In the genomic region with DNA sequence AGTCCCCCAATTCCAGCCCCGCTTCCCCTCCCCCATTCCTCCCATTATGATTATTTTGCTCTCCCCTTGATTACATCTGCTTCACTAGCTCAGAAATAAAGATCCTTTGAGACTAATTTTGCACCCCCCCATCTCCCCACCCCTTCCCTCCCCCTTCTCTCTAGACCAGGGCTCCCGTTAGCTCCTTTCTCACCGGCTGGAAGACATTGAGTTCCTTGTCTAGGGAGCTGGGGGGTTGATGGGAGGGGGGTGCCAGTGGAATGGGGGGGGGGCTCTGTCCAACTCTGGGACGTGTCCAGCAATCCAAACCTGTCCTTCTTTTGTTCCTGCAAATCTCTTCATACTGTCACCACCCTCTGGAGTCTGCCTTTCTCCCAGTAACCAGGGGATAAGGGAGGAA, we compare ENCODE assay signal across 23 cellular contexts.
"Had no signal": no experiment of that assay in that cellular context is flagged by ENCODE, and none has a peak within 500 bp of the region (broad histone marks: within the 10 kb centered on the region; RNA-seq: fewer than 3 reads in every experiment).

No MANE protein-coding gene starts in this region.

- H3K4me3 ChIP-seq: K562 had no signal

- H3K27ac Mint-ChIP-seq: activated B cell treated with CpG ODN at 0.5 μM for 24 hours; activated CD4-positive, alpha-beta memory T cell treated with anti-CD3 and anti-CD28 coated beads for 36 hours; activated CD4-positive, alpha-beta T cell treated with anti-CD3 and anti-CD28 coated beads, Interleukin-2, amount 10 ng/mL, durations not matched to agents 7 days and 5 days; activated naive CD4-positive, alpha-beta T cell treated with anti-CD3 and anti-CD28 coated beads, Interleukin-2, amount 10 ng/mL, durations not matched to agents 7 days and 5 days; activated naive CD8-positive, alpha-beta T cell treated with anti-CD3 and anti-CD28 coated beads for 36 hours; activated T-helper 17 cell treated with anti-CD3 and anti-CD28 coated beads, Interleukin-2, amount 50 U/mL, for 72 hours; T-helper 17 cell had no signal

- DNase-seq: activated B cell treated with CpG ODN at 0.5 μM for 24 hours; activated CD4-positive, alpha-beta memory T cell treated with anti-CD3 and anti-CD28 coated beads for 36 hours; activated CD4-positive, alpha-beta T cell treated with anti-CD3 and anti-CD28 coated beads, Interleukin-2, amount 10 ng/mL, durations not matched to agents 7 days and 5 days; activated CD8-positive, alpha-beta memory T cell treated with anti-CD3 and anti-CD28 coated beads for 24 hours; activated gamma-delta T cell treated with Interleukin-2 at 50 U/mL for 16 hours; activated naive CD4-positive, alpha-beta T cell treated with anti-CD3 and anti-CD28 coated beads, Interleukin-2, amount 10 ng/mL, durations not matched to agents 7 days and 5 days; activated naive CD8-positive, alpha-beta T cell treated with anti-CD3 and anti-CD28 coated beads for 36 hours; activated T-cell treated with anti-CD3 and anti-CD28 coated beads, Interleukin-2, amount 50 U/mL, for 4 hours; Karpas-422; MM.1S; NCI-H1105 treated with DMSO at 0.1 percent for 48 hours; NCI-H1436 treated with DMSO at 0.1 percent for 48 hours; NCI-H187; NCI-H2081; NCI-H2227 treated with DMSO at 0.1 percent for 48 hours; NCI-H446 treated with DMSO at 0.1 percent for 48 hours; NCI-H524 treated with DMSO at 0.1 percent for 48 hours; NCI-H748 treated with DMSO at 0.1 percent for 48 hours; SIG-M5; T-helper 17 cell; T-helper 9 cell had no signal

- H3K36me3 Mint-ChIP-seq: activated CD4-positive, alpha-beta memory T cell treated with anti-CD3 and anti-CD28 coated beads for 36 hours had no signal

- H3K9me3 Mint-ChIP-seq: activated B cell treated with CpG ODN at 0.5 μM for 24 hours; activated CD4-positive, alpha-beta memory T cell treated with anti-CD3 and anti-CD28 coated beads for 36 hours; activated CD4-positive, alpha-beta T cell treated with anti-CD3 and anti-CD28 coated beads, Interleukin-2, amount 10 ng/mL, durations not matched to agents 7 days and 5 days; activated naive CD4-positive, alpha-beta T cell treated with anti-CD3 and anti-CD28 coated beads, Interleukin-2, amount 10 ng/mL, durations not matched to agents 7 days and 5 days; activated naive CD8-positive, alpha-beta T cell treated with anti-CD3 and anti-CD28 coated beads for 36 hours; activated T-cell treated with anti-CD3 and anti-CD28 coated beads, Interleukin-2, amount 50 U/mL, for 4 hours; activated T-helper 17 cell treated with anti-CD3 and anti-CD28 coated beads, Interleukin-2, amount 50 U/mL, for 72 hours had no signal

- H3K4me3 Mint-ChIP-seq: activated B cell treated with CpG ODN at 0.5 μM for 24 hours; activated CD4-positive, alpha-beta memory T cell treated with anti-CD3 and anti-CD28 coated beads for 36 hours; activated CD4-positive, alpha-beta T cell treated with anti-CD3 and anti-CD28 coated beads, Interleukin-2, amount 10 ng/mL, durations not matched to agents 7 days and 5 days; activated naive CD4-positive, alpha-beta T cell treated with anti-CD3 and anti-CD28 coated beads, Interleukin-2, amount 10 ng/mL, durations not matched to agents 7 days and 5 days; activated T-cell treated with anti-CD3 and anti-CD28 coated beads, Interleukin-2, amount 50 U/mL, for 4 hours; activated T-helper 17 cell treated with anti-CD3 and anti-CD28 coated beads, Interleukin-2, amount 50 U/mL, for 72 hours; T-helper 17 cell had no signal

- FAIRE-seq: K562 had no signal
